Comparison of ENCODE assay signal across 1 cellular context in genomic region chr6:65259080-65259479, GRCh38.
TF ChIP-seq lines count a peak whose summit lies in the region.

No MANE protein-coding gene starts in this region.

TF ChIP-seq in HepG2, 621 proteins besides CTCF, POLR2A, EP300 and RAD21 (continued from another document):
- no peak for TF ChIP-seq ZBTB38 (CRISPR knock-in tag; IDR thresholded peaks at IDR 0.05)
